ENCODE assay signal across 1 cellular context in the genomic region with DNA sequence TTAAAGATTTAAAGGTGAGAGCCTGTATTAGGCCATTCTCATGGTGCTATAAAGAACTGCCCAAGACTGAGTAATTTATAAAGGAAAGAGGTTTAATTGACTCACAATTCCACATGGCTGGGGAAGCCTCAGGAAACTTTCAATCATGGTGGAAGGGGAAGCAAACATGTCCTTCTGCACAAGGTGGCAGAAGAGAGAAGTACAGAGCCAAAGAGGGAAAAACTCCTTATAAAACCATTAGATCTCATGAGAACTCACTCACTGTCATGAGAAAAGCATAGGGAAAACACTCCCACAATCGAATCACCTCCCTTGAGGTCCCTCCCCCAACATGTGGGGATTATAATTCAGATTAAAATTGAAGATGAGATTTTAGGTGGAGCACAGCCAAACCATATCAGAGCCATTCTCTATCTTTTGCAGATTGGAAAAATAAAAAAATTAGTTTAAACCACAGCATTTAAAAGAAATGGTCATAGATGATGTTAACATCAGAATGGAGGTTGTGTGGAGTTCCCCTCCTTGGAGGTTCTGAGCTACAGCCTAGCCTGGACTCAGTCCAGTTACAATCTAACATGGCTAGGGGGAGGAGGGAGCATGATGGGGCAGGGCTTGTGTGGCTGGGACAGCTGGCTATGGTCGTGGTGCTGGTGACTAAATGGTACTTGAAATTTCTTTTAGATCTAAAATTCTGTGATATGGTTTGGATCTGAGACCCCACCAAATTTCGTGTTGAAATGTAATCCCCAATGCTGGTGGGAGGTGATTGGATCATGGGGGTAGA.
A peak's percentile ranks its signal among the peaks of the same experiment; 100 is the strongest.
TF ChIP-seq lines count a peak whose summit lies in the region.

No MANE protein-coding gene starts in this region.

TF ChIP-seq in HCT116, 20 proteins besides CTCF, POLR2A, EP300 and RAD21:
- no peak for TF ChIP-seq ELF1 (IDR thresholded peaks at IDR 0.05; ENCODE audit: borderline replicate concordance, low read depth)
- TF ChIP-seq, protein P1, sequence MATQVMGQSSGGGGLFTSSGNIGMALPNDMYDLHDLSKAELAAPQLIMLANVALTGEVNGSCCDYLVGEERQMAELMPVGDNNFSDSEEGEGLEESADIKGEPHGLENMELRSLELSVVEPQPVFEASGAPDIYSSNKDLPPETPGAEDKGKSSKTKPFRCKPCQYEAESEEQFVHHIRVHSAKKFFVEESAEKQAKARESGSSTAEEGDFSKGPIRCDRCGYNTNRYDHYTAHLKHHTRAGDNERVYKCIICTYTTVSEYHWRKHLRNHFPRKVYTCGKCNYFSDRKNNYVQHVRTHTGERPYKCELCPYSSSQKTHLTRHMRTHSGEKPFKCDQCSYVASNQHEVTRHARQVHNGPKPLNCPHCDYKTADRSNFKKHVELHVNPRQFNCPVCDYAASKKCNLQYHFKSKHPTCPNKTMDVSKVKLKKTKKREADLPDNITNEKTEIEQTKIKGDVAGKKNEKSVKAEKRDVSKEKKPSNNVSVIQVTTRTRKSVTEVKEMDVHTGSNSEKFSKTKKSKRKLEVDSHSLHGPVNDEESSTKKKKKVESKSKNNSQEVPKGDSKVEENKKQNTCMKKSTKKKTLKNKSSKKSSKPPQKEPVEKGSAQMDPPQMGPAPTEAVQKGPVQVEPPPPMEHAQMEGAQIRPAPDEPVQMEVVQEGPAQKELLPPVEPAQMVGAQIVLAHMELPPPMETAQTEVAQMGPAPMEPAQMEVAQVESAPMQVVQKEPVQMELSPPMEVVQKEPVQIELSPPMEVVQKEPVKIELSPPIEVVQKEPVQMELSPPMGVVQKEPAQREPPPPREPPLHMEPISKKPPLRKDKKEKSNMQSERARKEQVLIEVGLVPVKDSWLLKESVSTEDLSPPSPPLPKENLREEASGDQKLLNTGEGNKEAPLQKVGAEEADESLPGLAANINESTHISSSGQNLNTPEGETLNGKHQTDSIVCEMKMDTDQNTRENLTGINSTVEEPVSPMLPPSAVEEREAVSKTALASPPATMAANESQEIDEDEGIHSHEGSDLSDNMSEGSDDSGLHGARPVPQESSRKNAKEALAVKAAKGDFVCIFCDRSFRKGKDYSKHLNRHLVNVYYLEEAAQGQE (IDR thresholded peaks at IDR 0.05; ENCODE audit: low read depth): no peak
- TF ChIP-seq, protein P2, sequence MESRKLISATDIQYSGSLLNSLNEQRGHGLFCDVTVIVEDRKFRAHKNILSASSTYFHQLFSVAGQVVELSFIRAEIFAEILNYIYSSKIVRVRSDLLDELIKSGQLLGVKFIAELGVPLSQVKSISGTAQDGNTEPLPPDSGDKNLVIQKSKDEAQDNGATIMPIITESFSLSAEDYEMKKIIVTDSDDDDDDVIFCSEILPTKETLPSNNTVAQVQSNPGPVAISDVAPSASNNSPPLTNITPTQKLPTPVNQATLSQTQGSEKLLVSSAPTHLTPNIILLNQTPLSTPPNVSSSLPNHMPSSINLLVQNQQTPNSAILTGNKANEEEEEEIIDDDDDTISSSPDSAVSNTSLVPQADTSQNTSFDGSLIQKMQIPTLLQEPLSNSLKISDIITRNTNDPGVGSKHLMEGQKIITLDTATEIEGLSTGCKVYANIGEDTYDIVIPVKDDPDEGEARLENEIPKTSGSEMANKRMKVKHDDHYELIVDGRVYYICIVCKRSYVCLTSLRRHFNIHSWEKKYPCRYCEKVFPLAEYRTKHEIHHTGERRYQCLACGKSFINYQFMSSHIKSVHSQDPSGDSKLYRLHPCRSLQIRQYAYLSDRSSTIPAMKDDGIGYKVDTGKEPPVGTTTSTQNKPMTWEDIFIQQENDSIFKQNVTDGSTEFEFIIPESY (IDR thresholded peaks at IDR 0.05; ENCODE audit: extremely low read depth, insufficient replicate concordance, low read length): no peak
- 0 out of 2 replicates have a peak, but pooled peaks have one; percentile 28 for TF ChIP-seq CBX3 (IDR thresholded peaks at IDR 0.05; ENCODE audit: low read depth)
- TF ChIP-seq SP1 (IDR thresholded peaks at IDR 0.05; ENCODE audit: low read depth): no peak
- TF ChIP-seq, protein P3, sequence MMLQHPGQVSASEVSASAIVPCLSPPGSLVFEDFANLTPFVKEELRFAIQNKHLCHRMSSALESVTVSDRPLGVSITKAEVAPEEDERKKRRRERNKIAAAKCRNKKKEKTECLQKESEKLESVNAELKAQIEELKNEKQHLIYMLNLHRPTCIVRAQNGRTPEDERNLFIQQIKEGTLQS (IDR thresholded peaks at IDR 0.05): no peak
- TF ChIP-seq, protein P4, sequence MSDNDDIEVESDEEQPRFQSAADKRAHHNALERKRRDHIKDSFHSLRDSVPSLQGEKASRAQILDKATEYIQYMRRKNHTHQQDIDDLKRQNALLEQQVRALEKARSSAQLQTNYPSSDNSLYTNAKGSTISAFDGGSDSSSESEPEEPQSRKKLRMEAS (IDR thresholded peaks at IDR 0.05): 0 out of 2 replicates have a peak, but pooled peaks have one; percentile 15
- no peak for TF ChIP-seq ZNF274 (IDR thresholded peaks at IDR 0.05; ENCODE audit: low read depth, low read length)
- no peak for TF ChIP-seq EGR1 (IDR thresholded peaks at IDR 0.05; ENCODE audit: low read depth)
- no peak for TF ChIP-seq YY1 (IDR thresholded peaks at IDR 0.05; ENCODE audit: extremely low read depth, insufficient replicate concordance, low read depth, low read length)
- no peak for TF ChIP-seq JUND (IDR thresholded peaks at IDR 0.05)
- no peak for TF ChIP-seq EZH2phosphoT487 (IDR thresholded peaks at IDR 0.05; ENCODE audit: borderline replicate concordance)
TF ChIP-seq in HCT116: peak in this region for 2.
